18 cellular contexts compared by ENCODE assay signal in genomic region chr3:127715541-127715940, GRCh38.
"Had no signal": no experiment of that assay in that cellular context is flagged by ENCODE, and none has a peak within 500 bp of the region (broad histone marks: within the 10 kb centered on the region; RNA-seq: fewer than 3 reads in every experiment).

No MANE protein-coding gene starts in this region.

- DNase-seq: activated B cell treated with CpG ODN at 0.5 μM for 24 hours; activated CD4-positive, alpha-beta memory T cell treated with anti-CD3 and anti-CD28 coated beads, Interleukin-2, amount 10 ng/mL, durations not matched to agents 7 days and 5 days; activated CD4-positive, alpha-beta T cell treated with anti-CD3 and anti-CD28 coated beads for 4 hours; activated CD8-positive, alpha-beta memory T cell treated with anti-CD3 and anti-CD28 coated beads, Interleukin-2, amount 10 ng/mL, durations not matched to agents 7 days and 5 days; activated naive CD4-positive, alpha-beta T cell treated with anti-CD3 and anti-CD28 coated beads, Interleukin-2, amount 10 ng/mL, durations not matched to agents 7 days and 5 days; activated naive CD8-positive, alpha-beta T cell treated with anti-CD3 and anti-CD28 coated beads, Interleukin-2, amount 50 U/mL, for 24 hours; brain microvascular endothelial cell; colonic mucosa; endodermal cell; foreskin fibroblast; left lung; stimulated activated CD4-positive, alpha-beta T cell treated with anti-CD3 and anti-CD28 coated beads, Interleukin-12 subunit alpha, Interleukin-12 subunit beta, amount 100 ng/mL, for 4 hours; stimulated activated CD4-positive, alpha-beta T cell treated with anti-CD3 and anti-CD28 coated beads, Interleukin-2, amount 100 ng/mL, for 24 hours; stimulated activated naive CD4-positive, alpha-beta T cell treated with Interleukin-2 at 50 U/mL for 16 hours; uterus had no signal

- H3K27me3 ChIP-seq: brain microvascular endothelial cell, colonic mucosa, left lung, neural progenitor cell, tibial nerve, uterus had no signal

- H3K4me1 ChIP-seq: colonic mucosa, uterus had no signal

- H3K36me3 ChIP-seq: brain microvascular endothelial cell, colonic mucosa, neural progenitor cell, uterus had no signal

- H3K27ac ChIP-seq: brain microvascular endothelial cell, colonic mucosa, epithelial cell of prostate, neural progenitor cell had no signal

- H2AFZ ChIP-seq: neural progenitor cell had no signal

- ATAC-seq: activated CD8-positive, alpha-beta memory T cell treated with anti-CD3 and anti-CD28 coated beads, Interleukin-2, amount 10 ng/mL, durations not matched to agents 7 days and 5 days; activated naive CD8-positive, alpha-beta T cell treated with anti-CD3 and anti-CD28 coated beads, Interleukin-2, amount 50 U/mL, for 24 hours; left lung had no signal

- H3K9ac ChIP-seq: neural progenitor cell had no signal

- H3K9me3 ChIP-seq: colonic mucosa, left lung, tibial nerve, uterus had no signal

- H3K4me3 ChIP-seq: colonic mucosa, left lung, neural progenitor cell, tibial nerve, uterus had no signal

- H3K4me2 ChIP-seq: neural progenitor cell had no signal
